Comparison of ENCODE assay signal across 8 cellular contexts in the genomic region with DNA sequence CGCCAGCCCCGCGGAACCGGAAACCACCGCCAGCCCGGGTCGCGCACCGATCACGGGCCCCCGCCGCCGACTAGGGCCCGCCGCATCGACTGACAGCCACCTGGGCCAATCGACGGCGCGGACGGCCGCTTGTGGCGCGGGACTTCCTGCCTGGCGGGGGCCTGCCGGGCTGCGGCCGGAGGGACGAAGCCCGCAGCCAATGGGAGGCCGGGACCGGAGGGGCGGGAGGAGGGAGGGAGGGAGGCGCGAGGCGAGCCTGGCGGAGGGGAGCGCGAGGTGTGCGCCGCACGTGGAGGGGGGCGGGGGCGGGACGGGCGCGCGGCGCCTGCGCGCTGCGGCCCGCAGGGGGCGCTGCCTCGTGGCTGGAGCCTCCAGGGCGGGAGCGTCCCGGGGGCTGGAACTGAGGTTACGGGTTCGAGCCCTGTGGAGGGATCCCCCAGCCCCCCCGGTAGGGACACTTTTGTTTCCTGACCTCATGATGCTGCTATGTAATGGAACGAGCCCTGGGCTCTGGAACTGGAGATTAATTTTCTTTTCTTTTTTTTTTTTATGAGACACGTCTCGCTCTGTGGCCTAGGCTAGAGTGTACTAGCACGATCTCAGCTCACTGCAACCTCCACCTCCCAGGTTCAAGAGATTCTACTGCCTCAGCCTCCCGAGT. TPM values are rescaled to one million over a fixed set of nuclear protein-coding genes. Genes with fewer than 3 reads are reported as not detected.
A peak's percentile ranks its signal among the peaks of the same experiment; 100 is the strongest.
DNase-seq lines count a peak whose midpoint lies in the region; TF ChIP-seq lines count a peak whose summit lies in the region.

A gene with protein sequence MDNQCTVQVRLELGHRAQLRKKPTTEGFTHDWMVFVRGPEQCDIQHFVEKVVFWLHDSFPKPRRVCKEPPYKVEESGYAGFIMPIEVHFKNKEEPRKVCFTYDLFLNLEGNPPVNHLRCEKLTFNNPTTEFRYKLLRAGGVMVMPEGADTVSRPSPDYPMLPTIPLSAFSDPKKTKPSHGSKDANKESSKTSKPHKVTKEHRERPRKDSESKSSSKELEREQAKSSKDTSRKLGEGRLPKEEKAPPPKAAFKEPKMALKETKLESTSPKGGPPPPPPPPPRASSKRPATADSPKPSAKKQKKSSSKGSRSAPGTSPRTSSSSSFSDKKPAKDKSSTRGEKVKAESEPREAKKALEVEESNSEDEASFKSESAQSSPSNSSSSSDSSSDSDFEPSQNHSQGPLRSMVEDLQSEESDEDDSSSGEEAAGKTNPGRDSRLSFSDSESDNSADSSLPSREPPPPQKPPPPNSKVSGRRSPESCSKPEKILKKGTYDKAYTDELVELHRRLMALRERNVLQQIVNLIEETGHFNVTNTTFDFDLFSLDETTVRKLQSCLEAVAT (minus strand): TSS at position 45 of the 661 bp plus-strand sequence. CDS start 191 bp downstream, outside the sequence.

- peaks cover 44% of the 10 kb centered on the region for H3K79me2 ChIP-seq in SK-N-SH (ENCODE audit: insufficient read depth)

- peak within 1 kb of the TSS; percentile 15 to 74; a peak in 3 of 4 replicates for H3K27ac ChIP-seq in SK-N-SH (ENCODE audit: low read depth in 2 of 2, low read length in 1 of 2)
- no peak within 1 kb of the TSS for H3K27ac ChIP-seq in temporal lobe (ENCODE audit: low read depth, low read length)

- H3K9me3 ChIP-seq in SK-N-SH = no peaks in the 10 kb centered on the region

- TF ChIP-seq RAD21 in SK-N-SH (IDR thresholded peaks at IDR 0.05; ENCODE audit: low read length) = peak; percentile 34; the same call in 1 of the 2 replicates

- no peaks in the 10 kb centered on the region for H3K9me2 ChIP-seq in SK-N-SH

- H3K9ac ChIP-seq in SK-N-SH = peak within 1 kb of the TSS; percentile 85

- no peaks in the 10 kb centered on the region; the same call in 1 of the 2 replicates for H3K27me3 ChIP-seq in SK-N-SH (ENCODE audit: insufficient read depth)

- no peak for TF ChIP-seq EP300 in SK-N-SH (IDR thresholded peaks at IDR 0.05; ENCODE audit: borderline replicate concordance in 1 of 2, low read depth in 1 of 2, low read length in 1 of 2)

- TF ChIP-seq CTCF in NB4 (IDR thresholded peaks at IDR 0.05; ENCODE audit: low read depth, low read length) = peak; percentile 28
- TF ChIP-seq CTCF in SK-N-SH (IDR thresholded peaks at IDR 0.05) = peak; percentile 61

- peak within 1 kb of the TSS; percentile 99 for H3K4me2 ChIP-seq in SK-N-SH

- TF ChIP-seq POLR2A in NB4 (IDR thresholded peaks at IDR 0.05; ENCODE audit: extremely low read depth, insufficient read length) = no peak

- peaks cover 4 to 5% of the 10 kb centered on the region in 2 experiments for H3K36me3 ChIP-seq in SK-N-SH (replicated peaks in 1 of 2; ENCODE audit: control insufficient read depth in 1 of 2, insufficient read depth in 2 of 2, low read length in 1 of 2)

- peak; percentile 96 for DNase-seq in GM04504 (ENCODE audit: low read depth)
- peak; percentile 99 for DNase-seq in HEK293T (ENCODE audit: extremely low spot score)
- peak; percentile 94 for DNase-seq in NB4 (ENCODE audit: low read depth)
- DNase-seq in SK-N-SH = peak; percentile 100
- peak; percentile 98 for DNase-seq in activated naive CD4-positive, alpha-beta T cell treated with anti-CD3 and anti-CD28 coated beads, Interleukin-2, amount 50 U/mL, for 16 hours
- DNase-seq in globus pallidus (ENCODE audit: low spot score) = peak; percentile 95
- peak; percentile 95 for DNase-seq in occipital lobe (lab: John Stamatoyannopoulos, UW)

- POLR2A ChIA-PET in HEK293T (lab: Yijun Ruan, JAX) = no interaction called here
- POLR2A ChIA-PET in SK-N-SH (lab: Yijun Ruan, JAX) = no interaction called here

- peaks cover 4% of the 10 kb centered on the region for H3F3A ChIP-seq in SK-N-SH (replicated peaks; ENCODE audit: insufficient read depth)

- CTCF ChIA-PET in HEK293T (lab: Yijun Ruan, JAX) = no interaction called here
- CTCF ChIA-PET in SK-N-SH (lab: Yijun Ruan, JAX) = interaction anchor here (1.6 kb wide), 1 partner anchor 61 kb away, joined by 8 read pairs; no protein-coding TSS in a partner anchor

- peak within 1 kb of the TSS; percentile 76; the same call in 1 of the 2 replicates for H2AFZ ChIP-seq in SK-N-SH (ENCODE audit: low read depth)

- H3K4me3 ChIP-seq in NB4 (ENCODE audit: low read depth, low read length) = peak within 1 kb of the TSS; percentile 72
- H3K4me3 ChIP-seq in SK-N-SH (ENCODE audit: low read depth in 2 of 2, low read length in 1 of 2) = peak within 1 kb of the TSS; percentile 76 to 89

- H4K20me1 ChIP-seq in SK-N-SH (ENCODE audit: insufficient read depth) = peaks cover 40% of the 10 kb centered on the region

- peaks cover 10 to 38% of the 10 kb centered on the region in 2 experiments; a peak in 3 of 4 replicates for H3K4me1 ChIP-seq in SK-N-SH (ENCODE audit: control insufficient read depth in 1 of 2, insufficient read depth in 2 of 2, low read depth in 1 of 2, low read length in 1 of 2)

- 8% methylated on average over 21 of the region's 66 CpGs for WGBS in SK-N-SH (ENCODE audit: low lambda C conversion rate)

TF ChIP-seq in HEK293T, 16 proteins besides CTCF, POLR2A, EP300 and RAD21:
- TF ChIP-seq FOXA1 (IDR thresholded peaks at IDR 0.05) (no peak), TARDBP (IDR thresholded peaks at IDR 0.05) (no peak), L3MBTL2 (conservative IDR thresholded peaks at IDR 0.05) (peak; percentile 92), ZNF384 (IDR thresholded peaks at IDR 0.05) (no peak), NFRKB (IDR thresholded peaks at IDR 0.05) (no peak), FOXK2 (IDR thresholded peaks at IDR 0.05) (no peak), SP1 (IDR thresholded peaks at IDR 0.05) (no peak)
- TF ChIP-seq, protein P1, sequence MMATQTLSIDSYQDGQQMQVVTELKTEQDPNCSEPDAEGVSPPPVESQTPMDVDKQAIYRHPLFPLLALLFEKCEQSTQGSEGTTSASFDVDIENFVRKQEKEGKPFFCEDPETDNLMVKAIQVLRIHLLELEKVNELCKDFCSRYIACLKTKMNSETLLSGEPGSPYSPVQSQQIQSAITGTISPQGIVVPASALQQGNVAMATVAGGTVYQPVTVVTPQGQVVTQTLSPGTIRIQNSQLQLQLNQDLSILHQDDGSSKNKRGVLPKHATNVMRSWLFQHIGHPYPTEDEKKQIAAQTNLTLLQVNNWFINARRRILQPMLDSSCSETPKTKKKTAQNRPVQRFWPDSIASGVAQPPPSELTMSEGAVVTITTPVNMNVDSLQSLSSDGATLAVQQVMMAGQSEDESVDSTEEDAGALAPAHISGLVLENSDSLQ (IDR thresholded peaks at IDR 0.05) = peak; percentile 99

TF ChIP-seq in SK-N-SH, 30 proteins besides CTCF, POLR2A, EP300 and RAD21:
- TF ChIP-seq, protein P2, sequence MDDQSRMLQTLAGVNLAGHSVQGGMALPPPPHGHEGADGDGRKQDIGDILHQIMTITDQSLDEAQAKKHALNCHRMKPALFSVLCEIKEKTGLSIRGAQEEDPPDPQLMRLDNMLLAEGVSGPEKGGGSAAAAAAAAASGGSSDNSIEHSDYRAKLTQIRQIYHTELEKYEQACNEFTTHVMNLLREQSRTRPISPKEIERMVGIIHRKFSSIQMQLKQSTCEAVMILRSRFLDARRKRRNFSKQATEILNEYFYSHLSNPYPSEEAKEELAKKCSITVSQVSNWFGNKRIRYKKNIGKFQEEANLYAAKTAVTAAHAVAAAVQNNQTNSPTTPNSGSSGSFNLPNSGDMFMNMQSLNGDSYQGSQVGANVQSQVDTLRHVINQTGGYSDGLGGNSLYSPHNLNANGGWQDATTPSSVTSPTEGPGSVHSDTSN (IDR thresholded peaks at IDR 0.05) = peak; percentile 99
- peak; percentile 79 for TF ChIP-seq CHD2 (IDR thresholded peaks at IDR 0.05; ENCODE audit: low read length, partially characterized antibody)
- TF ChIP-seq, protein P3, sequence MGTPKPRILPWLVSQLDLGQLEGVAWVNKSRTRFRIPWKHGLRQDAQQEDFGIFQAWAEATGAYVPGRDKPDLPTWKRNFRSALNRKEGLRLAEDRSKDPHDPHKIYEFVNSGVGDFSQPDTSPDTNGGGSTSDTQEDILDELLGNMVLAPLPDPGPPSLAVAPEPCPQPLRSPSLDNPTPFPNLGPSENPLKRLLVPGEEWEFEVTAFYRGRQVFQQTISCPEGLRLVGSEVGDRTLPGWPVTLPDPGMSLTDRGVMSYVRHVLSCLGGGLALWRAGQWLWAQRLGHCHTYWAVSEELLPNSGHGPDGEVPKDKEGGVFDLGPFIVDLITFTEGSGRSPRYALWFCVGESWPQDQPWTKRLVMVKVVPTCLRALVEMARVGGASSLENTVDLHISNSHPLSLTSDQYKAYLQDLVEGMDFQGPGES (IDR thresholded peaks at IDR 0.05; ENCODE audit: low read depth, low read length) = peak; percentile 54; the same call in 1 of the 2 replicates
- peak; percentile 45; the same call in 1 of the 2 replicates for TF ChIP-seq ELF1 (IDR thresholded peaks at IDR 0.05)
- TF ChIP-seq SMC3 (IDR thresholded peaks at IDR 0.05; ENCODE audit: low read depth, low read length) = peak; percentile 42; the same call in 1 of the 2 replicates
- TF ChIP-seq RXRA (IDR thresholded peaks at IDR 0.05; ENCODE audit: borderline replicate concordance, low read depth) = no peak
- TF ChIP-seq, protein P4, sequence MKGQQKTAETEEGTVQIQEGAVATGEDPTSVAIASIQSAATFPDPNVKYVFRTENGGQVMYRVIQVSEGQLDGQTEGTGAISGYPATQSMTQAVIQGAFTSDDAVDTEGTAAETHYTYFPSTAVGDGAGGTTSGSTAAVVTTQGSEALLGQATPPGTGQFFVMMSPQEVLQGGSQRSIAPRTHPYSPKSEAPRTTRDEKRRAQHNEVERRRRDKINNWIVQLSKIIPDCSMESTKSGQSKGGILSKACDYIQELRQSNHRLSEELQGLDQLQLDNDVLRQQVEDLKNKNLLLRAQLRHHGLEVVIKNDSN (IDR thresholded peaks at IDR 0.05; ENCODE audit: borderline replicate concordance, low read depth) = 0 out of 2 replicates have a peak, but pooled peaks have one; percentile 55
- TF ChIP-seq MXI1 (IDR thresholded peaks at IDR 0.05; ENCODE audit: low read depth, low read length) = peak; percentile 72
- no peak; the same call in 1 of the 2 replicates for TF ChIP-seq YY1 (IDR thresholded peaks at IDR 0.05; ENCODE audit: low read depth)
- no peak for TF ChIP-seq JUND (IDR thresholded peaks at IDR 0.05)
- TF ChIP-seq, protein P5, sequence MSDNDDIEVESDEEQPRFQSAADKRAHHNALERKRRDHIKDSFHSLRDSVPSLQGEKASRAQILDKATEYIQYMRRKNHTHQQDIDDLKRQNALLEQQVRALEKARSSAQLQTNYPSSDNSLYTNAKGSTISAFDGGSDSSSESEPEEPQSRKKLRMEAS (IDR thresholded peaks at IDR 0.05; ENCODE audit: low read depth) = peak; percentile 99
- TF ChIP-seq GABPA (IDR thresholded peaks at IDR 0.05; ENCODE audit: low read depth) = peak; percentile 87
- peak; percentile 84 for TF ChIP-seq RCOR1 (IDR thresholded peaks at IDR 0.05; ENCODE audit: low read length)

RNA-seq across cellular contexts. Expression of the gene that starts here (rescaled TPM):
- 12.7 and 19.0 TPM in 2 replicates for polyA plus RNA-seq in SK-N-SH (2012; rRNA removed)
- polyA plus RNA-seq in SK-N-SH (2012; cell fraction: cytosol; rRNA removed) = 7.9 and 13.5 TPM in 2 replicates
- polyA plus RNA-seq in SK-N-SH (2012; cell fraction: nucleus; rRNA removed) = 31.0 and 38.9 TPM in 2 replicates
- total RNA-seq in occipital lobe = 8.6 TPM
- total RNA-seq in temporal lobe = 15.5 TPM
